In the genomic region with DNA sequence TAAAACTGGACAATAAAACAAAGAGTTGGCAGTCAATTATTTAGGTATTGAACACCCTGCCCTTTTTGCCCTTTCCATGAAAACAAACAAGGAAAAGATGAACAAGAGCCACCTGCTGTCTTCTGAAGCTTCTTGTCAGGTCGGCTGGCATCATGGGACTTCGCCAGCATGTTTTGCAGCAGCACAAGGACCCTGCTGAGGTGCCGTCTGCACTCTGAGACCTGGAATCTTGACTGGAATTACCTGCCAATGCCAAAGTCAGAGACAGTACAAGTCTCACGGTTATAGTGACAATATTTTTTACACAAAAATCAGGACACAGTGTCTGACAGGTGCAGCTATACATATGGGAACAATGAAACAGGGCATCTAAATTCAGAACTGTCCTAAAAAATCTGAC, we compare ENCODE assay signal across 22 cellular contexts.
"Had no signal": no experiment of that assay in that cellular context is flagged by ENCODE, and none has a peak within 500 bp of the region (broad histone marks: within the 10 kb centered on the region; RNA-seq: fewer than 3 reads in every experiment).

No MANE protein-coding gene starts in this region.

- H3K27ac Mint-ChIP-seq: IgD-negative memory B cell had no signal

- H3K27ac ChIP-seq: HL-60, KMS-11, SJSA1, SK-N-MC had no signal

- H3K36me3 Mint-ChIP-seq: IgD-negative memory B cell had no signal

- H3K4me3 Mint-ChIP-seq: IgD-negative memory B cell had no signal

- ATAC-seq: K562 had no signal

- H3K27me3 Mint-ChIP-seq: IgD-negative memory B cell had no signal

- DNase-seq: Kasumi-1, MM.1S, NCI-H1092 treated with DMSO at 0.1 percent for 48 hours, NCI-H1436, NCI-H1694 treated with DMSO at 0.1 percent for 48 hours, NCI-H1930, NCI-H2081, NCI-H2107, NCI-H226, NCI-H446, NCI-H510A, NCI-H524 treated with DMSO at 0.1 percent for 48 hours, NCI-H774, Right ventricle myocardium superior, RPMI8226, SIG-M5 had no signal
